In genomic region chr5:136058031-136058971, GRCh38 we compare ENCODE assay signal across 9 cellular contexts. TPM values are rescaled to one million over a fixed set of nuclear protein-coding genes. Genes with fewer than 3 reads are reported as not detected.
DNase-seq lines count a peak whose midpoint lies in the region; ATAC-seq and TF ChIP-seq lines count a peak whose summit lies in the region.
"Had no signal": no experiment of that assay in that cellular context is flagged by ENCODE, and none has a peak within 500 bp of the region (broad histone marks: within the 10 kb centered on the region; RNA-seq: fewer than 3 reads in every experiment).

No MANE protein-coding gene starts in this region.

- H3K36me3 ChIP-seq in hepatocyte (replicated peaks; ENCODE audit: insufficient read depth, low read depth): no peaks in the 10 kb centered on the region

- no peaks in the 10 kb centered on the region for H3K27me3 ChIP-seq in hepatocyte

- H3K9me3 Mint-ChIP-seq in WTC11: no peaks in the 10 kb centered on the region
- H3K9me3 Mint-ChIP-seq: central memory CD8-positive, alpha-beta T cell had no signal

- peak overlapping the region; percentile 11 for H3K4me2 ChIP-seq in hepatocyte

- TF ChIP-seq CTCF in WTC11 (IDR thresholded peaks at IDR 0.05) (no peak; the same call in 1 of the 2 replicates), hepatocyte (IDR thresholded peaks at IDR 0.05; ENCODE audit: poor library complexity) (peak; percentile 60)

- DNase-seq in HS-27A (ENCODE audit: low read depth) (peak; percentile 86), WTC11 (ENCODE audit: low spot score) (peak; percentile 33), hepatocyte (ENCODE audit: low spot score) (peak; percentile 93), stromal cell of bone marrow (ENCODE audit: low read depth) (peak; percentile 92), NOMO-1 treated with DMSO at 0.1 percent for 48 hours (lab: John Stamatoyannopoulos, UW; ENCODE audit: unreplicated experiment) (no peak), NCI-H187 (lab: John Stamatoyannopoulos, UW) (no peak)
- DNase-seq in stimulated activated CD4-positive, alpha-beta T cell treated with anti-CD3 and anti-CD28 coated beads, Interleukin-15, amount 100 ng/mL, for 24 hours: no peak

- H2AFZ ChIP-seq in hepatocyte: no peak overlapping the region

- peak overlapping the region; percentile 93 for H3K27ac ChIP-seq in hepatocyte

- H3K4me3 Mint-ChIP-seq in WTC11: no peak overlapping the region
- H3K4me3 Mint-ChIP-seq: central memory CD8-positive, alpha-beta T cell had no signal

- no peaks in the 10 kb centered on the region for H4K20me1 ChIP-seq in hepatocyte (ENCODE audit: insufficient read depth, poor library complexity, severe bottlenecking)

- peaks cover 40% of the 10 kb centered on the region for H3K4me1 ChIP-seq in hepatocyte (ENCODE audit: insufficient read depth)

- ATAC-seq in WTC11: peak; percentile 62
- no peak for ATAC-seq in HG03159 (IDR thresholded peaks at IDR 0.05; ENCODE audit: unreplicated experiment)

- H3K9me3 ChIP-seq in hepatocyte (ENCODE audit: low read depth): no peaks in the 10 kb centered on the region

- no peaks in the 10 kb centered on the region for H3K79me2 ChIP-seq in hepatocyte

- POLR2A ChIA-PET in WTC11 (lab: Charles Lee): interaction anchor here (0.9 kb wide), 1 partner anchor 81 kb away, joined by 3 read pairs; no protein-coding TSS in a partner anchor

- no peaks in the 10 kb centered on the region for H3K27me3 Mint-ChIP-seq in WTC11 (ENCODE audit: low read depth)
- H3K27me3 Mint-ChIP-seq: central memory CD8-positive, alpha-beta T cell had no signal

- H3K9me2 ChIP-seq in hepatocyte (replicated peaks; ENCODE audit: insufficient read depth): no peaks in the 10 kb centered on the region

- H3K27ac Mint-ChIP-seq in WTC11: no peak overlapping the region

- no peaks in the 10 kb centered on the region for H3K36me3 Mint-ChIP-seq in WTC11

- peaks cover 16% of the 10 kb centered on the region for H3K4me1 Mint-ChIP-seq in WTC11
- H3K4me1 Mint-ChIP-seq: central memory CD8-positive, alpha-beta T cell had no signal

- CTCF ChIA-PET in WTC11 (lab: Charles Lee): interaction anchor here (0.6 to 2.2 kb wide), 48 partner anchors 9 to 592 kb away, joined by 3 to 33 read pairs (median 6); partner anchors contain the start of genes SMAD5, SMIM32 and TGFBI

- 13% methylated on average over 10 of the region's 10 CpGs for WGBS in hepatocyte (ENCODE audit: low lambda C conversion rate, missing lambda C conversion rate)

- H3K4me3 ChIP-seq in hepatocyte: no peak overlapping the region

TF ChIP-seq in WTC11, 78 proteins besides CTCF, POLR2A, EP300 and RAD21:
- no peak for TF ChIP-seq ZNF416 (CRISPR knock-in tag; IDR thresholded peaks at IDR 0.05)
- TF ChIP-seq CBFB (CRISPR knock-in tag; IDR thresholded peaks at IDR 0.05; ENCODE audit: low read depth): no peak
- TF ChIP-seq GABPB1 (CRISPR knock-in tag; IDR thresholded peaks at IDR 0.05): peak; percentile 99
- no peak for TF ChIP-seq ZNF532 (CRISPR knock-in tag; IDR thresholded peaks at IDR 0.05; ENCODE audit: borderline replicate concordance)
- TF ChIP-seq MXD4 (CRISPR knock-in tag; IDR thresholded peaks at IDR 0.05; ENCODE audit: borderline replicate concordance): no peak
- no peak for TF ChIP-seq ZNF138 (CRISPR knock-in tag; conservative IDR thresholded peaks at IDR 0.05)
- TF ChIP-seq USF1 (CRISPR knock-in tag; IDR thresholded peaks at IDR 0.05): no peak
- no peak for TF ChIP-seq USF2 (CRISPR knock-in tag; IDR thresholded peaks at IDR 0.05)

RNA-seq across cellular contexts. Expression of gene TGFBI, which starts 29.5 kb away (rescaled TPM):
- 7.2 to 9.1 TPM (median 7.8 TPM) in 3 replicates for total RNA-seq in WTC11 (2021)
- total RNA-seq in hepatocyte: 316 and 401 TPM in 2 replicates
- polyA plus RNA-seq in hepatocyte: 396 and 509 TPM in 2 replicates

Comparison
In these comparisons a context has a peak if more than half of its experiments do, and no peak if none do; other contexts are left out.
1. DNase-seq: peak in HS-27A (single experiment), WTC11 (single experiment), hepatocyte (single experiment) and stromal cell of bone marrow (single experiment); none in NOMO-1 treated with DMSO at 0.1 percent for 48 hours (single experiment), stimulated activated CD4-positive, alpha-beta T cell treated with anti-CD3 and anti-CD28 coated beads, Interleukin-15, amount 100 ng/mL, for 24 hours (single experiment) and NCI-H187 (0 of 2).
2. RNA of gene TGFBI, which starts 29.5 kb away (total RNA-seq): 316 to 401 TPM in hepatocyte; 7.2 to 9.1 TPM in WTC11; every median in the first group is over 10 times any median in the second.